Comparison of ENCODE assay signal across 8 cellular contexts in genomic region chr6:112780498-112781096, GRCh38.
DNase-seq lines count a peak whose midpoint lies in the region; ATAC-seq, FAIRE-seq and TF ChIP-seq lines count a peak whose summit lies in the region.

No MANE protein-coding gene starts in this region.

- no peak overlapping the region for H3K27ac Mint-ChIP-seq in activated CD4-positive, alpha-beta T cell treated with anti-CD3 and anti-CD28 coated beads, Interleukin-2, amount 10 ng/mL, durations not matched to agents 24 days and 14 days
- no peak overlapping the region for H3K27ac Mint-ChIP-seq in stimulated activated memory B cell treated with anti-CD40 and anti-IgM and Interleukin-4, amounts not matched to agents 10 μg/mL and 1 μg/mL and 100 μg/mL, for 72 hours

- H3K79me2 ChIP-seq in keratinocyte (ENCODE audit: control insufficient read depth, insufficient read depth, low read length), result no peaks in the 10 kb centered on the region

- H3K27ac ChIP-seq in keratinocyte (ENCODE audit: control insufficient read depth, insufficient read depth, low read length), result no peak overlapping the region

- FAIRE-seq in keratinocyte (lab: Jason Lieb, UNC), result peak; percentile 74

- no peaks in the 10 kb centered on the region for H3K4me1 ChIP-seq in keratinocyte (ENCODE audit: control insufficient read depth, extremely low read depth, insufficient read depth, low read length)

- no peaks in the 10 kb centered on the region for H3K9me1 ChIP-seq in keratinocyte (ENCODE audit: control insufficient read depth, extremely low read depth, insufficient read depth, low read length)

- H3K9me3 ChIP-seq in keratinocyte (ENCODE audit: control insufficient read depth, low read depth, low read length), result no peaks in the 10 kb centered on the region

- no peak overlapping the region for H3K4me3 ChIP-seq in keratinocyte (ENCODE audit: control insufficient read depth in 2 of 3, extremely low read depth in 1 of 3, insufficient read depth in 2 of 3, low read depth in 1 of 3, low read length in 3 of 3)

- no peak overlapping the region for H2AFZ ChIP-seq in keratinocyte (ENCODE audit: control insufficient read depth, low read length)

- dilution Hi-C loops in keratinocyte (cut with MboI; ENCODE audit: extremely low pct_ligation_motif_present, low sequenced_read_pairs), result loop anchor here (25.0 kb wide), 1 partner anchor 1107 kb away; no protein-coding TSS in a partner anchor

- in situ Hi-C loops in T47D (cut with HindIII; ENCODE audit: low pct_unique_long_range_greater_than_20kb, low sequenced_read_pairs), result no loop called here

- H4K20me1 ChIP-seq in keratinocyte (ENCODE audit: control insufficient read depth, extremely low read depth, insufficient read depth, low read length), result no peaks in the 10 kb centered on the region

- H3K4me1 Mint-ChIP-seq in activated CD4-positive, alpha-beta T cell treated with anti-CD3 and anti-CD28 coated beads, Interleukin-2, amount 10 ng/mL, durations not matched to agents 24 days and 14 days, result no peaks in the 10 kb centered on the region
- peaks cover 13% of the 10 kb centered on the region for H3K4me1 Mint-ChIP-seq in stimulated activated memory B cell treated with anti-CD40 and anti-IgM and Interleukin-4, amounts not matched to agents 10 μg/mL and 1 μg/mL and 100 μg/mL, for 72 hours

- H3K36me3 ChIP-seq in keratinocyte (ENCODE audit: control insufficient read depth in 2 of 2, extremely low read depth in 1 of 2, insufficient read depth in 2 of 2, low read length in 2 of 2), result no peaks in the 10 kb centered on the region

- no peaks in the 10 kb centered on the region for H3K27me3 Mint-ChIP-seq in activated CD4-positive, alpha-beta T cell treated with anti-CD3 and anti-CD28 coated beads, Interleukin-2, amount 10 ng/mL, durations not matched to agents 24 days and 14 days
- H3K27me3 Mint-ChIP-seq in stimulated activated memory B cell treated with anti-CD40 and anti-IgM and Interleukin-4, amounts not matched to agents 10 μg/mL and 1 μg/mL and 100 μg/mL, for 72 hours, result no peaks in the 10 kb centered on the region

- no peak overlapping the region for H3K4me3 Mint-ChIP-seq in activated CD4-positive, alpha-beta T cell treated with anti-CD3 and anti-CD28 coated beads, Interleukin-2, amount 10 ng/mL, durations not matched to agents 24 days and 14 days
- H3K4me3 Mint-ChIP-seq in stimulated activated memory B cell treated with anti-CD40 and anti-IgM and Interleukin-4, amounts not matched to agents 10 μg/mL and 1 μg/mL and 100 μg/mL, for 72 hours, result no peak overlapping the region

- peak; percentile 96 for ATAC-seq in GM21723 (IDR thresholded peaks at IDR 0.05; ENCODE audit: unreplicated experiment)
- peak; percentile 82 for ATAC-seq in stimulated activated memory B cell treated with anti-CD40 and anti-IgM and Interleukin-4, amounts not matched to agents 10 μg/mL and 1 μg/mL and 100 μg/mL, for 72 hours

- DNase-seq in activated CD4-positive, alpha-beta T cell treated with anti-CD3 and anti-CD28 coated beads, Interleukin-2, amount 10 ng/mL, durations not matched to agents 24 days and 14 days, result peak; percentile 70
- no peak for DNase-seq in activated CD4-positive, alpha-beta T cell treated with anti-CD3 and anti-CD28 coated beads for 4 hours
- DNase-seq in HT1080 (ENCODE audit: low read depth), result peak; percentile 75
- DNase-seq in NOMO-1 treated with dmso at 0.1 percent for 144 hours (lab: John Stamatoyannopoulos, UW; ENCODE audit: unreplicated experiment), result peak; percentile 9
- peak; percentile 30 to 85 for DNase-seq in T47D (ENCODE audit: low read depth in 1 of 2, low spot score in 1 of 2)
- DNase-seq in keratinocyte (ENCODE audit: low read depth, low spot score), result peak; percentile 26

- H3K4me2 ChIP-seq in keratinocyte (ENCODE audit: control insufficient read depth, extremely low read depth, insufficient read depth, low read depth, low read length), result no peak overlapping the region

- peak; percentile 64 to 67 (median 65) for TF ChIP-seq CTCF in keratinocyte (optimal IDR thresholded peaks at IDR 0.05 in 1 of 3, IDR thresholded peaks at IDR 0.05 in 1 of 3, conservative IDR thresholded peaks at IDR 0.05 in 1 of 3; ENCODE audit: extremely low read depth in 1 of 3, insufficient read depth in 2 of 3, low read length in 3 of 3)

- intact Hi-C loops in activated CD4-positive, alpha-beta T cell treated with anti-CD3 and anti-CD28 coated beads, Interleukin-2, amount 10 ng/mL, durations not matched to agents 24 days and 14 days (cut with micrococcal nuclease), result loop anchor here (1.0 kb wide), 1 partner anchor 1129 kb away; no protein-coding TSS in a partner anchor

- no peak overlapping the region for H3K9ac ChIP-seq in keratinocyte (ENCODE audit: control insufficient read depth, extremely low read depth, insufficient read depth, low read length)

- H3K27me3 ChIP-seq in keratinocyte (ENCODE audit: control insufficient read depth, extremely low read depth, insufficient read depth, low read length), result no peaks in the 10 kb centered on the region

- H3K9me3 Mint-ChIP-seq in activated CD4-positive, alpha-beta T cell treated with anti-CD3 and anti-CD28 coated beads, Interleukin-2, amount 10 ng/mL, durations not matched to agents 24 days and 14 days, result no peaks in the 10 kb centered on the region
- no peaks in the 10 kb centered on the region for H3K9me3 Mint-ChIP-seq in stimulated activated memory B cell treated with anti-CD40 and anti-IgM and Interleukin-4, amounts not matched to agents 10 μg/mL and 1 μg/mL and 100 μg/mL, for 72 hours

- H3K36me3 Mint-ChIP-seq in activated CD4-positive, alpha-beta T cell treated with anti-CD3 and anti-CD28 coated beads, Interleukin-2, amount 10 ng/mL, durations not matched to agents 24 days and 14 days (ENCODE audit: low read depth), result no peaks in the 10 kb centered on the region
- H3K36me3 Mint-ChIP-seq in stimulated activated memory B cell treated with anti-CD40 and anti-IgM and Interleukin-4, amounts not matched to agents 10 μg/mL and 1 μg/mL and 100 μg/mL, for 72 hours, result no peaks in the 10 kb centered on the region

Comparison
In these comparisons a context has a peak if more than half of its experiments do, and no peak if none do; other contexts are left out.
1. DNase-seq: peak in activated CD4-positive, alpha-beta T cell treated with anti-CD3 and anti-CD28 coated beads, Interleukin-2, amount 10 ng/mL, durations not matched to agents 24 days and 14 days (single experiment), HT1080 (single experiment), NOMO-1 treated with dmso at 0.1 percent for 144 hours (single experiment), T47D (2 of 2) and keratinocyte (single experiment); none in activated CD4-positive, alpha-beta T cell treated with anti-CD3 and anti-CD28 coated beads for 4 hours (0 of 2).